Comparison of ENCODE assay signal across 8 cellular contexts in the genomic region with DNA sequence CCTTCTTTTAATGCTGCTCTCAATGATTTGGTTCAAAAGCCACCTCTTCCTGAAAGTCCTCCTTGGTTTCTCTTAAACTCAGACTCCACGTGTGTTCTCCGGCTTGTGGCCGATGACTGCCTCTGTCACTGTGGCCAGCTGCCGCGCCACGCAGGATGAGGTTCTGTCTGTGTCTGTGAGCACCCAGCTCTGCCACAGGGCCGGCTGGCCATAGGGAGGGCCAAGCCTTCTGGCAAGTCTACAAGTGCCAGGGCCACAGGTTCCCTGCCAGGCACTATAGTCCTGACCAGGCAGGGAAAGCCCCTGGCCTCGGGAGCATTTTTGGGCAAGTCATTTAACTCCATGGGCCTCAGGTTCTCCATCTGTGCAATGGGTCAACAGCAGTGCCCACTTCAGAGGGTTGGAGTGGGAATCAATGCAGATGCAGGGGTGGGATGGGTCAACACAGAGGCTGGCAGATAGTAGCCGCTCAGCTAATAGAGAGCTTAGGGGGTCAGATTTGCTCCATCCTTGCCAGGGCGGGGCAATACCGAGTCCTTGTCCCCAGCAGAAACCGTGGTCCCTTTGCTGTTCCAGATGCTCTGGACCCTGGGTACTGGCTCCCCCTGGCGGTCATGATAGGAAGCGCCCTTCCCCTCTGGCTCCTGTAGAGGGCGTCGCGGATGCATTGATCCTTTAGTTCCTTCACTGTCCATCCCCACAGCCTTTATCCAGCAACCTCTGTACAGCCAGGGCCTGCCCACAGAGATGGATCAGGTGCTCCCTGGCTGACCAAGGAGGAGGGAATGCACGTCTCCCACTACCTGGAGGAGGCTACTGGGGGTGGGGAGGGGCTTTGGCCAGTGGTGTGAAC. TPM values are rescaled to one million over a fixed set of nuclear protein-coding genes. Genes with fewer than 3 reads are reported as not detected.
DNase-seq lines count a peak whose midpoint lies in the region; ATAC-seq and TF ChIP-seq lines count a peak whose summit lies in the region.

No MANE protein-coding gene starts in this region.

- WGBS in esophagus squamous epithelium, 2 donors: 43 to 53% methylated on average over 1 to 9 of the region's 18 CpGs

- H3K27me3 Mint-ChIP-seq in naive thymus-derived CD8-positive, alpha-beta T cell: no peaks in the 10 kb centered on the region
- H3K27me3 Mint-ChIP-seq in stimulated activated memory B cell treated with anti-CD40 and anti-IgM and Interleukin-4, amounts not matched to agents 10 μg/mL and 1 μg/mL and 100 μg/mL, for 72 hours: peaks cover 13% of the 10 kb centered on the region

- DNase-seq in AG04449 (ENCODE audit: low read depth, low spot score) (no peak), HuH-7.5 (ENCODE audit: low spot score) (peak; percentile 91), OCI-LY7 (ENCODE audit: low spot score) (peak; percentile 76), activated T-cell treated with anti-CD3 and anti-CD28 coated beads for 24 hours (ENCODE audit: low read depth) (peak; percentile 80), esophagus squamous epithelium (lab: John Stamatoyannopoulos, UW) (peak; percentile 22)
- peak; percentile 71 to 92 (median 82) for DNase-seq in naive thymus-derived CD8-positive, alpha-beta T cell

- H3K9me2 ChIP-seq in OCI-LY7 (ENCODE audit: insufficient read depth, low read length): no peaks in the 10 kb centered on the region

- no peaks in the 10 kb centered on the region for H3K9me3 Mint-ChIP-seq in naive thymus-derived CD8-positive, alpha-beta T cell
- H3K9me3 Mint-ChIP-seq in stimulated activated memory B cell treated with anti-CD40 and anti-IgM and Interleukin-4, amounts not matched to agents 10 μg/mL and 1 μg/mL and 100 μg/mL, for 72 hours: no peaks in the 10 kb centered on the region

- CTCF ChIA-PET in AG04449 (lab: Yijun Ruan, JAX): interaction anchor here (0.5 to 8.2 kb wide), 53 partner anchors 9 to 358 kb away, joined by 3 to 256 read pairs (median 6); partner anchors contain the start of genes ADGRG1, ADGRG3, KATNB1 and ZNF319
- CTCF ChIA-PET in OCI-LY7 (lab: Charles Lee; ENCODE audit: unreplicated experiment): interaction anchor here (1.0 to 1.9 kb wide), 2 partner anchors 39 to 86 kb away, joined by 4 read pairs; no protein-coding TSS in a partner anchor

- H3K4me1 Mint-ChIP-seq in naive thymus-derived CD8-positive, alpha-beta T cell: peaks cover 23 to 47% (median 41%) of the 10 kb centered on the region in 4 donors
- H3K4me1 Mint-ChIP-seq in stimulated activated memory B cell treated with anti-CD40 and anti-IgM and Interleukin-4, amounts not matched to agents 10 μg/mL and 1 μg/mL and 100 μg/mL, for 72 hours: peaks cover 28% of the 10 kb centered on the region

- peak; percentile 100 for TF ChIP-seq CTCF in AG04449 (IDR thresholded peaks at IDR 0.05; ENCODE audit: insufficient read depth, low read length, missing control alignments)
- TF ChIP-seq CTCF in OCI-LY7 (conservative IDR thresholded peaks at IDR 0.05; ENCODE audit: low read length): peak; percentile 100
- peak; percentile 98 to 100 (median 100) for TF ChIP-seq CTCF in esophagus squamous epithelium (IDR thresholded peaks at IDR 0.05)

- peak; percentile 62 for ATAC-seq in GM18867 (IDR thresholded peaks at IDR 0.05; ENCODE audit: unreplicated experiment)
- peak; percentile 78 to 90 for ATAC-seq in naive thymus-derived CD8-positive, alpha-beta T cell
- ATAC-seq in stimulated activated memory B cell treated with anti-CD40 and anti-IgM and Interleukin-4, amounts not matched to agents 10 μg/mL and 1 μg/mL and 100 μg/mL, for 72 hours: peak; percentile 68

- peaks cover 4% of the 10 kb centered on the region; the same call in 1 of the 2 replicates for H4K20me1 ChIP-seq in OCI-LY7 (ENCODE audit: insufficient read depth, low read length)

- no peak for TF ChIP-seq POLR2A in esophagus squamous epithelium (IDR thresholded peaks at IDR 0.05)

- H3K79me2 ChIP-seq in OCI-LY7 (ENCODE audit: insufficient read depth, low read depth, low read length): no peaks in the 10 kb centered on the region

- intact Hi-C loops in OCI-LY7 (cut with micrococcal nuclease; ENCODE audit: unreplicated experiment) (loop anchor here (1.0 to 10.0 kb wide), 4 partner anchors 48 to 234 kb away; no protein-coding TSS in a partner anchor), esophagus squamous epithelium (cut with DNase I) (loop anchor here (5.0 kb wide), 1 partner anchor 47 kb away; no protein-coding TSS in a partner anchor)

- H3K4me1 ChIP-seq in OCI-LY7 (ENCODE audit: insufficient read depth, low read length, poor library complexity, severe bottlenecking) (no peaks in the 10 kb centered on the region), esophagus squamous epithelium (peaks cover 11 to 60% (median 33%) of the 10 kb centered on the region in 3 donors)

- H2AFZ ChIP-seq in OCI-LY7 (ENCODE audit: low read length): no peak overlapping the region

- H3K36me3 ChIP-seq in OCI-LY7 (ENCODE audit: insufficient read depth, low read length) (no peaks in the 10 kb centered on the region), esophagus squamous epithelium (peaks cover 7 to 73% (median 8%) of the 10 kb centered on the region in 3 donors)

- peak overlapping the region in 8 of 10 donors; percentile 42 to 90 (median 68) for H3K27ac Mint-ChIP-seq in naive thymus-derived CD8-positive, alpha-beta T cell
- peak overlapping the region; percentile 58 for H3K27ac Mint-ChIP-seq in stimulated activated memory B cell treated with anti-CD40 and anti-IgM and Interleukin-4, amounts not matched to agents 10 μg/mL and 1 μg/mL and 100 μg/mL, for 72 hours

- H3K36me3 Mint-ChIP-seq in naive thymus-derived CD8-positive, alpha-beta T cell: no peaks in the 10 kb centered on the region
- no peaks in the 10 kb centered on the region for H3K36me3 Mint-ChIP-seq in stimulated activated memory B cell treated with anti-CD40 and anti-IgM and Interleukin-4, amounts not matched to agents 10 μg/mL and 1 μg/mL and 100 μg/mL, for 72 hours

- no peak overlapping the region for H3K27ac ChIP-seq in OCI-LY7 (ENCODE audit: low read depth, low read length, poor library complexity, severe bottlenecking)
- H3K27ac ChIP-seq in esophagus squamous epithelium: peak overlapping the region in 3 of 4 donors; percentile 11 to 73 (median 70)

- POLR2A ChIA-PET in AG04449 (lab: Yijun Ruan, JAX) (no interaction called here), OCI-LY7 (lab: Charles Lee) (no interaction called here)
- POLR2A ChIA-PET in naive thymus-derived CD8-positive, alpha-beta T cell (lab: Charles Lee): interaction anchor here (3.8 kb wide), 1 partner anchor 72 kb away, joined by 20 read pairs; no protein-coding TSS in a partner anchor

- no peaks in the 10 kb centered on the region for H3K9me3 ChIP-seq in OCI-LY7 (ENCODE audit: low read length)
- no peaks in the 10 kb centered on the region for H3K9me3 ChIP-seq in esophagus squamous epithelium

- H3K4me3 ChIP-seq in AG04449 (ENCODE audit: low read depth, low read length) (no peak overlapping the region), OCI-LY7 (ENCODE audit: low read depth, low read length, poor library complexity, severe bottlenecking) (no peak overlapping the region), esophagus squamous epithelium (no peak overlapping the region)

- BruUV-seq in OCI-LY7 (replicated peaks; lab: Mats Ljungman, UMichigan): no TSS peak

- no peak overlapping the region for H3K4me2 ChIP-seq in OCI-LY7 (ENCODE audit: low read length)

- peak overlapping the region in 6 of 10 donors; percentile 36 to 88 (median 57) for H3K4me3 Mint-ChIP-seq in naive thymus-derived CD8-positive, alpha-beta T cell
- no peak overlapping the region for H3K4me3 Mint-ChIP-seq in stimulated activated memory B cell treated with anti-CD40 and anti-IgM and Interleukin-4, amounts not matched to agents 10 μg/mL and 1 μg/mL and 100 μg/mL, for 72 hours

- peaks cover 0 to 12% (median 0%) of the 10 kb centered on the region in 4 donors for H3K27me3 ChIP-seq in esophagus squamous epithelium

RNA-seq across cellular contexts. Expression of gene ADGRG3, which starts 19.3 kb away (rescaled TPM):
- total RNA-seq in OCI-LY7 (2014; rRNA removed; shearing (Covaris generic)): not detected in 2 replicates
- total RNA-seq in OCI-LY7 (2022) (not detected in 2 replicates), esophagus squamous epithelium (1 to 10 TPM in 3 of 4 donors, not detected in 1; 1.5 to 3.9 (median 2.1) TPM)
- total RNA-seq in naive thymus-derived CD8-positive, alpha-beta T cell: not detected
- polyA plus RNA-seq in naive thymus-derived CD8-positive, alpha-beta T cell: not detected

RNA-seq across cellular contexts. Expression of gene ADGRG1, which starts 20.4 kb away (rescaled TPM):
- total RNA-seq in OCI-LY7 (2014; rRNA removed; shearing (Covaris generic)): not detected in 2 replicates
- total RNA-seq in OCI-LY7 (2022) (not detected in 2 replicates), esophagus squamous epithelium (10 to 100 TPM; 37.0 to 65.5 (median 42.1) TPM)
- under 1 TPM; 0.47 to 0.77 TPM for total RNA-seq in naive thymus-derived CD8-positive, alpha-beta T cell
- polyA plus RNA-seq in naive thymus-derived CD8-positive, alpha-beta T cell: 10 to 100 TPM in 1 of 3 donors, 1 to 10 TPM in 2; 1.3 to 56.5 (median 1.5) TPM

RNA-seq across cellular contexts. Expression of gene DRC7, which starts 45.8 kb away (rescaled TPM):
- 0.05 and 0.44 TPM in 2 replicates for total RNA-seq in OCI-LY7 (2014; rRNA removed; shearing (Covaris generic))
- total RNA-seq in OCI-LY7 (2022): 0.46 and 0.55 TPM in 2 replicates
- under 1 TPM in 1 of 4 donors, not detected in 3; 0.79 TPM for total RNA-seq in esophagus squamous epithelium
- total RNA-seq in naive thymus-derived CD8-positive, alpha-beta T cell: not detected
- not detected for polyA plus RNA-seq in naive thymus-derived CD8-positive, alpha-beta T cell

Comparison
In these comparisons a context has a peak if more than half of its experiments do, and no peak if none do; other contexts are left out.
1. RNA of gene ADGRG1, which starts 20.4 kb away (total RNA-seq): 37.0 to 65.5 TPM in esophagus squamous epithelium; 0.47 to 0.77 TPM in naive thymus-derived CD8-positive, alpha-beta T cell and not detected in OCI-LY7; every median in the first group is over 10 times any median in the second.
2. Peak in every context shown above with its lines, with median percentiles within 50 percentile points of each other: CTCF ChIP-seq and ATAC-seq.